In the genomic region with DNA sequence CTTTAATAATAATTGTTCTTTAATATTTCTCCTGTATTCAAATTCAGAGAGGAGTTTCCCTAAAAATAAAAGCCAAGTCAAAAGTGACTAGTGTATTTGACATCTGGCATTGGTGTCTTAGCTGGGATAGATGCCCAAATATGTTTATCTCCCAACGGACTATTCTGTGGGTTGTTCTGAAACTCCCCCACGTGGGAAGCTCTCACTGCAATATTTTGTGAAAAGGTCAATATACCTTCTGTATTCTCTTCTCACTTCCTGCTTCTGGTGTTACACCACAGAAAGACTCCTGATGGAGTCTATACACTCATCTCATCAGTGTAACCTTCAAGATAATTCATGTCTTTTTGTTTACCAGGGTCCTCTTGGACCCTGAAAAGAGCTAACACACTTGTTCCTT, we compare ENCODE assay signal across 21 cellular contexts.
A peak's percentile ranks its signal among the peaks of the same experiment; 100 is the strongest.
DNase-seq lines count a peak whose midpoint lies in the region; ATAC-seq and TF ChIP-seq lines count a peak whose summit lies in the region.
"Had no signal": no experiment of that assay in that cellular context is flagged by ENCODE, and none has a peak within 500 bp of the region (broad histone marks: within the 10 kb centered on the region; RNA-seq: fewer than 3 reads in every experiment).

No MANE protein-coding gene starts in this region.

- intact Hi-C loops in MCF 10A (cut with micrococcal nuclease): no loop called here
- intact Hi-C loops in breast epithelium (cut with DNase I; ENCODE audit: low total_unique reads): no loop called here

- ATAC-seq in HG02885 (IDR thresholded peaks at IDR 0.05; ENCODE audit: poor library complexity, unreplicated experiment) (peak; percentile 76), HG03521 (IDR thresholded peaks at IDR 0.05; ENCODE audit: unreplicated experiment) (peak; percentile 75)
- ATAC-seq in stimulated activated naive B cell treated with anti-CD40 and anti-IgM and Interleukin-4, amounts not matched to agents 10 μg/mL and 1 μg/mL and 100 μg/mL, for 72 hours (replicated peaks): peak; percentile 70 to 81

- DNase-seq in MCF 10A (ENCODE audit: unreplicated experiment) (peak; percentile 11), breast epithelium (ENCODE audit: low spot score in 2 of 2) (no peak), anterior cingulate cortex (lab: John Stamatoyannopoulos, UW) (no peak), NCI-H446 (lab: John Stamatoyannopoulos, UW) (no peak), NCI-H446 treated with DMSO at 0.1 percent for 48 hours (lab: John Stamatoyannopoulos, UW) (no peak)
- no peak for DNase-seq in stimulated activated naive B cell treated with anti-CD40 and anti-IgM and Interleukin-4, amounts not matched to agents 10 μg/mL and 1 μg/mL and 100 μg/mL, for 72 hours
- DNase-seq: activated CD4-positive, alpha-beta T cell treated with anti-CD3 and anti-CD28 coated beads for 1 hour; activated naive CD4-positive, alpha-beta T cell; DMS79; erythroblast; mammary epithelial cell; NCI-H1930; NCI-H526; spleen; stimulated activated naive CD4-positive, alpha-beta T cell; T-helper 2 cell; upper lobe of left lung had no signal

- H3K4me1 Mint-ChIP-seq in MCF 10A (ENCODE audit: insufficient read depth, unreplicated experiment): no peaks in the 10 kb centered on the region
- H3K4me1 Mint-ChIP-seq in stimulated activated naive B cell treated with anti-CD40 and anti-IgM and Interleukin-4, amounts not matched to agents 10 μg/mL and 1 μg/mL and 100 μg/mL, for 72 hours: peaks cover 5 to 10% of the 10 kb centered on the region in 2 donors

- H3K4me1 ChIP-seq in breast epithelium: no peaks in the 10 kb centered on the region
- H3K4me1 ChIP-seq: spleen, upper lobe of left lung had no signal

- no peaks in the 10 kb centered on the region for H3K36me3 Mint-ChIP-seq in MCF 10A (ENCODE audit: insufficient read depth, unreplicated experiment)
- no peaks in the 10 kb centered on the region for H3K36me3 Mint-ChIP-seq in stimulated activated naive B cell treated with anti-CD40 and anti-IgM and Interleukin-4, amounts not matched to agents 10 μg/mL and 1 μg/mL and 100 μg/mL, for 72 hours

- TF ChIP-seq POLR2A in breast epithelium (IDR thresholded peaks at IDR 0.05): no peak

- H3K27me3 ChIP-seq in breast epithelium: no peaks in the 10 kb centered on the region
- H3K27me3 ChIP-seq: spleen, upper lobe of left lung had no signal

- H3K4me3 Mint-ChIP-seq in MCF 10A (ENCODE audit: unreplicated experiment): no peak overlapping the region
- no peak overlapping the region for H3K4me3 Mint-ChIP-seq in stimulated activated naive B cell treated with anti-CD40 and anti-IgM and Interleukin-4, amounts not matched to agents 10 μg/mL and 1 μg/mL and 100 μg/mL, for 72 hours
- H3K4me3 Mint-ChIP-seq: nephron had no signal

- BruUV-seq in MCF 10A (replicated peaks; lab: Mats Ljungman, UMichigan): no TSS peak

- no peaks in the 10 kb centered on the region for H3K9me3 Mint-ChIP-seq in MCF 10A (ENCODE audit: unreplicated experiment)
- peaks cover 2 to 4% of the 10 kb centered on the region in 2 donors for H3K9me3 Mint-ChIP-seq in stimulated activated naive B cell treated with anti-CD40 and anti-IgM and Interleukin-4, amounts not matched to agents 10 μg/mL and 1 μg/mL and 100 μg/mL, for 72 hours
- H3K9me3 Mint-ChIP-seq: nephron had no signal

- H3K36me3 ChIP-seq in breast epithelium: no peaks in the 10 kb centered on the region
- H3K36me3 ChIP-seq: spleen, upper lobe of left lung had no signal

- no peak overlapping the region for H3K4me3 ChIP-seq in breast epithelium
- H3K4me3 ChIP-seq: spleen, upper lobe of left lung had no signal

- no peaks in the 10 kb centered on the region for H3K9me3 ChIP-seq in breast epithelium
- H3K9me3 ChIP-seq: spleen, upper lobe of left lung had no signal

- H3K27me3 Mint-ChIP-seq in MCF 10A (ENCODE audit: insufficient read depth, unreplicated experiment): no peaks in the 10 kb centered on the region
- no peaks in the 10 kb centered on the region for H3K27me3 Mint-ChIP-seq in stimulated activated naive B cell treated with anti-CD40 and anti-IgM and Interleukin-4, amounts not matched to agents 10 μg/mL and 1 μg/mL and 100 μg/mL, for 72 hours

- POLR2A ChIA-PET in MCF 10A (lab: Yijun Ruan, JAX): no interaction called here

- TF ChIP-seq CTCF in MCF 10A (IDR thresholded peaks at IDR 0.05; ENCODE audit: unreplicated experiment): no peak
- TF ChIP-seq CTCF in breast epithelium (IDR thresholded peaks at IDR 0.05): no peak

- H3K27ac ChIP-seq in breast epithelium: no peak overlapping the region
- H3K27ac ChIP-seq: C4-2B, spleen, upper lobe of left lung had no signal

- no peak overlapping the region for H3K27ac Mint-ChIP-seq in MCF 10A (ENCODE audit: low read depth, unreplicated experiment)
- no peak overlapping the region for H3K27ac Mint-ChIP-seq in stimulated activated naive B cell treated with anti-CD40 and anti-IgM and Interleukin-4, amounts not matched to agents 10 μg/mL and 1 μg/mL and 100 μg/mL, for 72 hours
- H3K27ac Mint-ChIP-seq: nephron had no signal

- CTCF ChIA-PET in MCF 10A (lab: Yijun Ruan, JAX): no interaction called here
